12 cellular contexts compared by ENCODE assay signal in genomic region chrX:7115557-7115956, GRCh38. TPM values are rescaled to one million over a fixed set of nuclear protein-coding genes. Genes with fewer than 3 reads are reported as not detected.
DNase-seq lines count a peak whose midpoint lies in the region; ATAC-seq and TF ChIP-seq lines count a peak whose summit lies in the region.
"Had no signal": no experiment of that assay in that cellular context is flagged by ENCODE, and none has a peak within 500 bp of the region (broad histone marks: within the 10 kb centered on the region; RNA-seq: fewer than 3 reads in every experiment).

No MANE protein-coding gene starts in this region.

- H3K9me3 ChIP-seq in vagina (no peaks in the 10 kb centered on the region), A673 (ENCODE audit: low read depth, low read length, poor library complexity, severe bottlenecking) (no peaks in the 10 kb centered on the region), right lobe of liver (no peaks in the 10 kb centered on the region)

- DNase-seq in left cardiac atrium (peak; percentile 47), vagina (ENCODE audit: extremely low spot score in 2 of 2) (no peak), A673 (ENCODE audit: low spot score) (no peak), right lobe of liver (no peak)
- DNase-seq: anterior cingulate cortex, DMS153 had no signal

- H3K27me3 ChIP-seq in vagina (no peaks in the 10 kb centered on the region), A673 (replicated peaks; ENCODE audit: insufficient read depth, low read depth, low read length, poor library complexity) (no peaks in the 10 kb centered on the region), right lobe of liver (no peaks in the 10 kb centered on the region)

- H3K4me3 ChIP-seq in vagina (no peak overlapping the region), A673 (ENCODE audit: low read depth, low read length, poor library complexity, severe bottlenecking) (no peak overlapping the region), right lobe of liver (no peak overlapping the region)

- H3K4me1 ChIP-seq in vagina (peaks cover 29% of the 10 kb centered on the region), A673 (ENCODE audit: insufficient read depth, low read length, poor library complexity, severe bottlenecking) (no peaks in the 10 kb centered on the region), right lobe of liver (peaks cover 0 to 9% (median 3%) of the 10 kb centered on the region in 4 donors)

- CTCF ChIA-PET in A673 (lab: Charles Lee) = no interaction called here

- no peak for TF ChIP-seq POLR2A in vagina (IDR thresholded peaks at IDR 0.05)
- TF ChIP-seq POLR2A in right lobe of liver (IDR thresholded peaks at IDR 0.05) = no peak

- H3K27ac ChIP-seq in vagina = no peak overlapping the region
- H3K27ac ChIP-seq in A673 (ENCODE audit: low read depth, low read length, poor library complexity, severe bottlenecking) = no peak overlapping the region
- no peak overlapping the region for H3K27ac ChIP-seq in right lobe of liver
- H3K27ac ChIP-seq: HL-60 had no signal

- WGBS in right lobe of liver (ENCODE audit: insufficient coverage, low coverage, low lambda C conversion rate, missing lambda C conversion rate) = 89% methylated on average over 6 of the region's 6 CpGs

- intact Hi-C loops in left cardiac atrium (cut with DNase I) (no loop called here), vagina (cut with DNase I) (no loop called here), A673 (cut with micrococcal nuclease; ENCODE audit: unreplicated experiment) (no loop called here), right lobe of liver (cut with DNase I) (no loop called here)

- H3K36me3 ChIP-seq in vagina (no peaks in the 10 kb centered on the region), A673 (ENCODE audit: insufficient read depth, low read length, poor library complexity, severe bottlenecking) (no peaks in the 10 kb centered on the region), right lobe of liver (no peaks in the 10 kb centered on the region)

- peak; percentile 69 for ATAC-seq in GM18519 (IDR thresholded peaks at IDR 0.05; ENCODE audit: low FRiP score, unreplicated experiment)
- ATAC-seq in GM21737 (IDR thresholded peaks at IDR 0.05; ENCODE audit: unreplicated experiment) = peak; percentile 53
- ATAC-seq in HG03442 (IDR thresholded peaks at IDR 0.05; ENCODE audit: unreplicated experiment) = peak; percentile 79
- ATAC-seq in left cardiac atrium = peak; percentile 72 to 89
- no peak for ATAC-seq in esophagus mucosa
- no peak for ATAC-seq in right lobe of liver
- ATAC-seq: activated CD4-positive, CD25-positive, alpha-beta regulatory T cell treated with anti-CD3 and anti-CD28 coated beads, Interleukin-2, amount 50 U/mL, for 24 hours had no signal

- POLR2A ChIA-PET in A673 (lab: Charles Lee; ENCODE audit: low non-redundant PET) = no interaction called here

- TF ChIP-seq CTCF in vagina (IDR thresholded peaks at IDR 0.05) = no peak
- TF ChIP-seq CTCF in A673 (conservative IDR thresholded peaks at IDR 0.05; ENCODE audit: low read depth, low read length) = no peak
- no peak for TF ChIP-seq CTCF in right lobe of liver (IDR thresholded peaks at IDR 0.05)

- no TSS peak for BruUV-seq in A673 (replicated peaks; lab: Mats Ljungman, UMichigan)

RNA-seq across cellular contexts. Expression of gene STS, which starts 32.0 kb away (rescaled TPM):
- total RNA-seq in left cardiac atrium = 1 to 10 TPM; 7.2 to 9.5 TPM
- 6.4 TPM for total RNA-seq in vagina
- total RNA-seq in esophagus mucosa = 1.6 TPM
- total RNA-seq in A673 (2021) = 1.7 and 2.5 TPM in 2 replicates
- total RNA-seq in right lobe of liver = 10 to 100 TPM in 4 of 6 experiments, 1 to 10 TPM in 2; 4.7 to 12.8 (median 10.7) TPM

RNA-seq across cellular contexts. Expression of gene PUDP, which starts 32.4 kb away (rescaled TPM):
- total RNA-seq in left cardiac atrium = 10 to 100 TPM; 16.9 to 21.2 TPM
- 17.2 TPM for total RNA-seq in vagina
- total RNA-seq in esophagus mucosa = 13.9 TPM
- total RNA-seq in A673 (2021) = 17.6 and 19.8 TPM in 2 replicates
- total RNA-seq in right lobe of liver = 10 to 100 TPM in 4 of 6 experiments, 1 to 10 TPM in 2; 8.8 to 18.4 (median 11.8) TPM

Comparison
In these comparisons a context has a peak if more than half of its experiments do, and no peak if none do; other contexts are left out.
1. ATAC-seq: peak in GM18519 (single experiment), GM21737 (single experiment), HG03442 (single experiment) and left cardiac atrium (2 of 2); none in esophagus mucosa (single experiment) and right lobe of liver (0 of 4).